13 cellular contexts compared by ENCODE assay signal in the genomic region with DNA sequence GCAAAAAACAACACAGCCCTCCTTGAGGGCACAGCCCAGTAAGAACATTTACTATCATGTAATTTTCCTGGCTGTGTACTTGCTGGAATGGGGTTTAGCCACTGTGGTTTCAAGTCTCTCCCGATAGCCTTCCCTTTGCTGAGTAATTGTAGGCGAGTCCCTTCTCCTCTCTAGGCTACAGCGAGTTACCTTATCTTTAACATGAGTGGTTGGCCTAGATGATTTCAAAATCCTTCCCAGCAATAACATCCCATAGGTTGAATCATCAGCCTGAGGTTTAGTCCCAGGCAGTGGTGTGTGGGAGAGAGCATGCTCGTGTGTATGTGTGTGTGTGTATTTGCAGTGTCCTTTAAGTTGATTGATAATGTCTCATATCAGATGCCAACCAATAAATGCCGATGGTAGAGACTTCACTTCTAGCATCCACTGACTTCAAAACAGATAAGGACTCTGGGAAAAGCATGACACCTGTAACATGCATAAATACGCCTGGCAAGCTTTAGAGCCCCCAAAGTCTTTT.
A peak's percentile ranks its signal among the peaks of the same experiment; 100 is the strongest.
DNase-seq lines count a peak whose midpoint lies in the region; ATAC-seq lines count a peak whose summit lies in the region.
"Had no signal": no experiment of that assay in that cellular context is flagged by ENCODE, and none has a peak within 500 bp of the region (broad histone marks: within the 10 kb centered on the region; RNA-seq: fewer than 3 reads in every experiment).

No MANE protein-coding gene starts in this region.

- H3K4me3 ChIP-seq in skeletal muscle satellite cell (ENCODE audit: low read length) = no peak overlapping the region
- H3K4me3 ChIP-seq: HAP-1, right atrium auricular region had no signal

- peaks cover 39% of the 10 kb centered on the region for H3K27me3 ChIP-seq in skeletal muscle satellite cell (ENCODE audit: control insufficient read depth, insufficient read depth, low read length)
- H3K27me3 ChIP-seq: right atrium auricular region had no signal

- no peaks in the 10 kb centered on the region for H3K9me3 ChIP-seq in skeletal muscle satellite cell (replicated peaks; ENCODE audit: low read length)
- H3K9me3 ChIP-seq: HAP-1, right atrium auricular region had no signal

- no peak overlapping the region for H3K9ac ChIP-seq in skeletal muscle satellite cell (ENCODE audit: low read depth, low read length)

- peak overlapping the region; percentile 20 for H3K4me2 ChIP-seq in skeletal muscle satellite cell (ENCODE audit: low read length)

- no peaks in the 10 kb centered on the region for H3K36me3 ChIP-seq in skeletal muscle satellite cell (ENCODE audit: insufficient read depth, low read length)
- H3K36me3 ChIP-seq: HAP-1, right atrium auricular region had no signal

- ATAC-seq in esophagus mucosa = peak; percentile 81
- ATAC-seq in HG02885 (IDR thresholded peaks at IDR 0.05; ENCODE audit: poor library complexity, unreplicated experiment) = no peak

- DNase-seq in H4 (ENCODE audit: low spot score) = peak; percentile 95
- peak; percentile 94 for DNase-seq in RPMI7951 (ENCODE audit: low read depth)
- no peak for DNase-seq in NCI-H1092 (lab: John Stamatoyannopoulos, UW)
- DNase-seq in DMS153 treated with DMSO at 0.1 percent for 48 hours (lab: John Stamatoyannopoulos, UW; ENCODE audit: unreplicated experiment) = no peak
- no peak for DNase-seq in NCI-H2196 treated with DMSO at 0.1 percent for 48 hours (lab: John Stamatoyannopoulos, UW; ENCODE audit: unreplicated experiment)
- DNase-seq: DMS53, foreskin melanocyte, NCI-H1930 had no signal

- peaks cover 12% of the 10 kb centered on the region for H3K4me1 ChIP-seq in skeletal muscle satellite cell (ENCODE audit: control insufficient read depth, insufficient read depth, low read length)
- H3K4me1 ChIP-seq: HAP-1 had no signal

Comparison
In these comparisons a context has a peak if more than half of its experiments do, and no peak if none do; other contexts are left out.
1. DNase-seq: peak in H4 (single experiment) and RPMI7951 (single experiment); none in NCI-H1092 (single experiment), DMS153 treated with DMSO at 0.1 percent for 48 hours (single experiment) and NCI-H2196 treated with DMSO at 0.1 percent for 48 hours (single experiment).